ENCODE assay signal across 17 cellular contexts in genomic region chr12:54917001-54917488, GRCh38.
DNase-seq lines count a peak whose midpoint lies in the region; ATAC-seq, FAIRE-seq and TF ChIP-seq lines count a peak whose summit lies in the region.
"Had no signal": no experiment of that assay in that cellular context is flagged by ENCODE, and none has a peak within 500 bp of the region (broad histone marks: within the 10 kb centered on the region; RNA-seq: fewer than 3 reads in every experiment).

No MANE protein-coding gene starts in this region.

- DNase-seq in H7, result peak; percentile 19
- no peak for DNase-seq in H1 (ENCODE audit: low read depth in 1 of 2, low spot score in 2 of 2)
- peak; percentile 6 for DNase-seq in osteoblast (ENCODE audit: insufficient read length, low spot score, missing footprints)
- no peak for DNase-seq in type B pancreatic cell (ENCODE audit: extremely low spot score, unreplicated experiment)
- DNase-seq in left cardiac atrium, result no peak
- DNase-seq in T-helper 17 cell, result no peak
- no peak for DNase-seq in sigmoid colon
- DNase-seq: ACHN; CD4-positive, alpha-beta memory T cell; DMS79 treated with DMSO at 0.1 percent for 48 hours; EL had no signal

- no peaks in the 10 kb centered on the region for H3K27me3 Mint-ChIP-seq in type B pancreatic cell
- H3K27me3 Mint-ChIP-seq in T-helper 17 cell, result no peaks in the 10 kb centered on the region
- H3K27me3 Mint-ChIP-seq: CD4-positive, alpha-beta memory T cell had no signal

- no peak for FAIRE-seq in H1 (lab: Jason Lieb, UNC)
- FAIRE-seq: A204.1, GM12878, H54 had no signal

- H3K36me3 ChIP-seq in H7 (replicated peaks; ENCODE audit: control insufficient read depth, insufficient read depth, low read length), result no peaks in the 10 kb centered on the region
- H3K36me3 ChIP-seq in H1 (ENCODE audit: control insufficient read depth in 2 of 4, insufficient read depth in 4 of 4, low read length in 3 of 4), result no peaks in the 10 kb centered on the region
- no peaks in the 10 kb centered on the region for H3K36me3 ChIP-seq in osteoblast (ENCODE audit: insufficient read depth, low read length)
- H3K36me3 ChIP-seq in sigmoid colon, result no peaks in the 10 kb centered on the region
- H3K36me3 ChIP-seq: BLaER1 had no signal

- no peak overlapping the region for H3K18ac ChIP-seq in H1 (ENCODE audit: extremely low read depth, low read length)

- no peaks in the 10 kb centered on the region for H3K9me3 Mint-ChIP-seq in type B pancreatic cell

- H3K4me1 Mint-ChIP-seq in type B pancreatic cell (ENCODE audit: unreplicated experiment) (no peaks in the 10 kb centered on the region), T-helper 17 cell (no peaks in the 10 kb centered on the region)
- H3K4me1 Mint-ChIP-seq: CD14-positive monocyte; CD4-positive, alpha-beta memory T cell had no signal

- no peak overlapping the region for H4K91ac ChIP-seq in H1 (replicated peaks; ENCODE audit: insufficient read length, low read length)

- H4K8ac ChIP-seq in H1 (ENCODE audit: extremely low read depth, insufficient read depth, low read length), result peak overlapping the region; percentile 79; the same call in 1 of the 2 replicates

- TF ChIP-seq EP300 in H1 (IDR thresholded peaks at IDR 0.05; ENCODE audit: borderline replicate concordance in 1 of 2, low read depth in 2 of 2, low read length in 2 of 2), result no peak
- no peak for TF ChIP-seq EP300 in sigmoid colon (IDR thresholded peaks at IDR 0.05)

- H3K36me3 Mint-ChIP-seq in type B pancreatic cell (no peaks in the 10 kb centered on the region), T-helper 17 cell (ENCODE audit: low read depth) (peaks cover 2% of the 10 kb centered on the region)
- H3K36me3 Mint-ChIP-seq: CD14-positive monocyte; CD4-positive, alpha-beta memory T cell had no signal

- POLR2A ChIA-PET in H1 (lab: Charles Lee; ENCODE audit: partially characterized antibody), result no interaction called here

- H3K56ac ChIP-seq in H1 (replicated peaks; ENCODE audit: insufficient read length, low read depth, low read length), result no peak overlapping the region

- CTCF ChIA-PET in H1 (lab: Charles Lee; ENCODE audit: partially characterized antibody), result interaction anchor here (0.7 to 1.2 kb wide), 5 partner anchors 15 to 168 kb away, joined by 3 read pairs; no protein-coding TSS in a partner anchor

- no peak overlapping the region for H3K4me3 Mint-ChIP-seq in type B pancreatic cell
- no peak overlapping the region for H3K4me3 Mint-ChIP-seq in T-helper 17 cell
- H3K4me3 Mint-ChIP-seq: CD14-positive monocyte; CD4-positive, alpha-beta memory T cell had no signal

- intact Hi-C loops in left cardiac atrium (cut with DNase I) (no loop called here), sigmoid colon (cut with DNase I) (no loop called here)

- no peak overlapping the region for H3K23ac ChIP-seq in H1 (ENCODE audit: insufficient read length)

- H3K9me3 ChIP-seq in H1 (ENCODE audit: insufficient read depth in 2 of 2, low read depth in 1 of 2, low read length in 1 of 2) (no peaks in the 10 kb centered on the region; a peak in 1 of 4 replicates), osteoblast (ENCODE audit: low read depth, low read length) (no peaks in the 10 kb centered on the region), T-helper 17 cell (ENCODE audit: control insufficient read depth, low read length, poor library complexity, severe bottlenecking) (no peaks in the 10 kb centered on the region), sigmoid colon (no peaks in the 10 kb centered on the region)
- H3K9me3 ChIP-seq: BLaER1 had no signal

- no peak overlapping the region for H3K4me3 ChIP-seq in H7 (ENCODE audit: insufficient read depth, low read depth, low read length)
- no peak overlapping the region for H3K4me3 ChIP-seq in H1 (ENCODE audit: extremely low read depth in 1 of 4, insufficient read depth in 2 of 4, low read depth in 3 of 4, low read length in 4 of 4)
- no peak overlapping the region for H3K4me3 ChIP-seq in osteoblast (ENCODE audit: insufficient read depth, low read length)
- H3K4me3 ChIP-seq in sigmoid colon, result no peak overlapping the region
- H3K4me3 ChIP-seq: BLaER1, GM12878 had no signal

- ATAC-seq in left cardiac atrium (no peak), T-helper 17 cell (no peak)
- ATAC-seq: GM12878 had no signal

- no peak overlapping the region for H3K9ac ChIP-seq in H1 (replicated peaks in 1 of 4; ENCODE audit: extremely low read depth in 1 of 4, low read depth in 3 of 4, low read length in 3 of 4)
- H3K9ac ChIP-seq: BLaER1, KMS-11 had no signal

- H2BK5ac ChIP-seq in H1 (ENCODE audit: low read depth, low read length), result no peak overlapping the region

- H2BK20ac ChIP-seq in H1 (ENCODE audit: low read length), result no peak overlapping the region

- H3K27me3 ChIP-seq in H7 (ENCODE audit: control insufficient read depth, insufficient read depth, low read length) (no peaks in the 10 kb centered on the region), H1 (replicated peaks in 1 of 4; ENCODE audit: control insufficient read depth in 3 of 4, extremely low read depth in 1 of 4, insufficient read depth in 3 of 4, low read length in 3 of 4) (no peaks in the 10 kb centered on the region), osteoblast (ENCODE audit: insufficient read depth, low read length) (no peaks in the 10 kb centered on the region), sigmoid colon (no peaks in the 10 kb centered on the region)
- H3K27me3 ChIP-seq: BLaER1 had no signal

- H3K79me2 ChIP-seq in H1 (ENCODE audit: control insufficient read depth in 1 of 2, insufficient read depth in 2 of 2, low read length in 2 of 2), result no peaks in the 10 kb centered on the region
- no peaks in the 10 kb centered on the region for H3K79me2 ChIP-seq in osteoblast (ENCODE audit: insufficient read depth, low read length)

- TF ChIP-seq POLR2A in H1 (IDR thresholded peaks at IDR 0.05; ENCODE audit: control extremely low read depth in 1 of 2, low read depth in 2 of 2, low read length in 2 of 2) (no peak), sigmoid colon (IDR thresholded peaks at IDR 0.05) (no peak)

- H3K79me1 ChIP-seq in H1 (ENCODE audit: low read depth, low read length), result no peaks in the 10 kb centered on the region

- no peak for TF ChIP-seq RAD21 in H1 (IDR thresholded peaks at IDR 0.05 in 1 of 2, conservative IDR thresholded peaks at IDR 0.05 in 1 of 2; ENCODE audit: low read depth in 2 of 2, low read length in 2 of 2)

- no peak overlapping the region for H2AK5ac ChIP-seq in H1 (ENCODE audit: low read depth, low read length)

- TF ChIP-seq CTCF in H1 (IDR thresholded peaks at IDR 0.05; ENCODE audit: control extremely low read depth in 1 of 3, insufficient read depth in 1 of 3, low read depth in 1 of 3, low read length in 3 of 3) (no peak), osteoblast (IDR thresholded peaks at IDR 0.05; ENCODE audit: extremely low read depth, low read depth, low read length) (no peak), type B pancreatic cell (conservative IDR thresholded peaks at IDR 0.05) (no peak), sigmoid colon (IDR thresholded peaks at IDR 0.05) (no peak)

- H3K4me2 ChIP-seq in H1 (ENCODE audit: insufficient read depth in 1 of 2, low read depth in 2 of 2, low read length in 2 of 2) (no peak overlapping the region), osteoblast (ENCODE audit: insufficient read depth, low read length) (no peak overlapping the region)
- H3K4me2 ChIP-seq: BLaER1, KMS-11 had no signal

- no peak overlapping the region for H3K27ac Mint-ChIP-seq in type B pancreatic cell
- H3K27ac Mint-ChIP-seq in T-helper 17 cell, result no peak overlapping the region
- H3K27ac Mint-ChIP-seq: CD14-positive monocyte had no signal

- no peak overlapping the region for H3K14ac ChIP-seq in H1 (ENCODE audit: insufficient read length)

- WGBS in H1 (ENCODE audit: extremely low coverage in 1 of 2, insufficient coverage in 1 of 2, insufficient read length in 1 of 2, insufficient replicate concordance in 2 of 2, low coverage in 1 of 2, low lambda C conversion rate in 2 of 2, missing lambda C conversion rate in 1 of 2), 2 experiments, result 92% methylated on average over 21 of the region's 21 CpGs; no CpG with 5 or more reads in 1 of the 2 experiments
- WGBS in sigmoid colon, 2 donors, result 90 to 91% methylated on average over 21 of the region's 21 CpGs

- H3K23me2 ChIP-seq in H1 (ENCODE audit: low read depth, low read length), result no peaks in the 10 kb centered on the region

- no peak overlapping the region for H4K5ac ChIP-seq in H1 (ENCODE audit: insufficient read length, low read depth, low read length)

- no peak overlapping the region for H3K27ac ChIP-seq in H1 (ENCODE audit: low read depth, low read length)
- H3K27ac ChIP-seq in osteoblast (ENCODE audit: low read depth, low read length), result no peak overlapping the region
- no peak overlapping the region for H3K27ac ChIP-seq in sigmoid colon
- H3K27ac ChIP-seq: BLaER1, KMS-11 had no signal

- H2BK12ac ChIP-seq in H1 (ENCODE audit: low read depth, low read length), result no peak overlapping the region

- no peak overlapping the region for H2BK15ac ChIP-seq in H1 (ENCODE audit: low read length)

- H2AFZ ChIP-seq in H1 (ENCODE audit: low read length) (no peak overlapping the region), osteoblast (ENCODE audit: low read length) (no peak overlapping the region)

- H2BK120ac ChIP-seq in H1 (replicated peaks; ENCODE audit: low read depth, low read length), result no peak overlapping the region

- no peak overlapping the region for H3K4ac ChIP-seq in H1 (replicated peaks; ENCODE audit: insufficient read length, low read depth, low read length)

- no peaks in the 10 kb centered on the region for H4K20me1 ChIP-seq in H1 (replicated peaks in 1 of 2; ENCODE audit: control insufficient read depth in 1 of 2, insufficient read depth in 2 of 2, low read length in 2 of 2)
- no peaks in the 10 kb centered on the region for H4K20me1 ChIP-seq in osteoblast (ENCODE audit: insufficient read depth, low read length)
- H4K20me1 ChIP-seq: BLaER1 had no signal

- H3K4me1 ChIP-seq in H1 (replicated peaks in 1 of 4; ENCODE audit: control insufficient read depth in 3 of 4, insufficient read depth in 4 of 4, low read length in 3 of 4) (no peaks in the 10 kb centered on the region), osteoblast (ENCODE audit: insufficient read depth, low read length) (no peaks in the 10 kb centered on the region), sigmoid colon (no peaks in the 10 kb centered on the region)
- H3K4me1 ChIP-seq: BLaER1 had no signal

TF ChIP-seq in H1, 55 proteins besides CTCF, POLR2A, EP300 and RAD21:
- TF ChIP-seq USF2 (IDR thresholded peaks at IDR 0.05; ENCODE audit: low read length), result no peak
- no peak for TF ChIP-seq E2F6 (IDR thresholded peaks at IDR 0.05)
TF ChIP-seq in H1: peak in this region for 0.

Comparison
In these comparisons a context has a peak if more than half of its experiments do, and no peak if none do; other contexts are left out.
1. DNase-seq: peak in H7 (single experiment) and osteoblast (single experiment); none in H1 (0 of 2), type B pancreatic cell (single experiment), left cardiac atrium (single experiment), T-helper 17 cell (0 of 3) and sigmoid colon (single experiment).